2 cellular contexts compared by ENCODE assay signal in genomic region chr9:105138306-105138801, GRCh38.
TF ChIP-seq lines count a peak whose summit lies in the region.

No MANE protein-coding gene starts in this region.

TF ChIP-seq in H1, 55 proteins besides CTCF, POLR2A, EP300 and RAD21 (continued from another document):
- TF ChIP-seq CHD7 (IDR thresholded peaks at IDR 0.05; ENCODE audit: insufficient replicate concordance, low read length), result peak; percentile 45
- no peak for TF ChIP-seq TEAD4 (IDR thresholded peaks at IDR 0.05; ENCODE audit: low read depth, low read length)
- TF ChIP-seq CEBPB (IDR thresholded peaks at IDR 0.05; ENCODE audit: low read depth, low read length), result peak; percentile 80
- no peak for TF ChIP-seq NRF1 (IDR thresholded peaks at IDR 0.05; ENCODE audit: low read depth, low read length)
- peak in 1 of 2 experiments; percentile 36; a peak in 1 of 4 replicates for TF ChIP-seq SIN3A (conservative IDR thresholded peaks at IDR 0.05 in 1 of 2, IDR thresholded peaks at IDR 0.05 in 1 of 2; ENCODE audit: low read depth in 1 of 2, low read length in 2 of 2)

TF ChIP-seq in HepG2, 621 proteins besides CTCF, POLR2A, EP300 and RAD21 (continued from another document):
- no peak for TF ChIP-seq ZNF407 (CRISPR knock-in tag; IDR thresholded peaks at IDR 0.05; ENCODE audit: not compliant biosample characterization)
- TF ChIP-seq, protein P1, sequence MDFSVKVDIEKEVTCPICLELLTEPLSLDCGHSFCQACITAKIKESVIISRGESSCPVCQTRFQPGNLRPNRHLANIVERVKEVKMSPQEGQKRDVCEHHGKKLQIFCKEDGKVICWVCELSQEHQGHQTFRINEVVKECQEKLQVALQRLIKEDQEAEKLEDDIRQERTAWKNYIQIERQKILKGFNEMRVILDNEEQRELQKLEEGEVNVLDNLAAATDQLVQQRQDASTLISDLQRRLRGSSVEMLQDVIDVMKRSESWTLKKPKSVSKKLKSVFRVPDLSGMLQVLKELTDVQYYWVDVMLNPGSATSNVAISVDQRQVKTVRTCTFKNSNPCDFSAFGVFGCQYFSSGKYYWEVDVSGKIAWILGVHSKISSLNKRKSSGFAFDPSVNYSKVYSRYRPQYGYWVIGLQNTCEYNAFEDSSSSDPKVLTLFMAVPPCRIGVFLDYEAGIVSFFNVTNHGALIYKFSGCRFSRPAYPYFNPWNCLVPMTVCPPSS (IDR thresholded peaks at IDR 0.05), result no peak
- TF ChIP-seq, protein P2, sequence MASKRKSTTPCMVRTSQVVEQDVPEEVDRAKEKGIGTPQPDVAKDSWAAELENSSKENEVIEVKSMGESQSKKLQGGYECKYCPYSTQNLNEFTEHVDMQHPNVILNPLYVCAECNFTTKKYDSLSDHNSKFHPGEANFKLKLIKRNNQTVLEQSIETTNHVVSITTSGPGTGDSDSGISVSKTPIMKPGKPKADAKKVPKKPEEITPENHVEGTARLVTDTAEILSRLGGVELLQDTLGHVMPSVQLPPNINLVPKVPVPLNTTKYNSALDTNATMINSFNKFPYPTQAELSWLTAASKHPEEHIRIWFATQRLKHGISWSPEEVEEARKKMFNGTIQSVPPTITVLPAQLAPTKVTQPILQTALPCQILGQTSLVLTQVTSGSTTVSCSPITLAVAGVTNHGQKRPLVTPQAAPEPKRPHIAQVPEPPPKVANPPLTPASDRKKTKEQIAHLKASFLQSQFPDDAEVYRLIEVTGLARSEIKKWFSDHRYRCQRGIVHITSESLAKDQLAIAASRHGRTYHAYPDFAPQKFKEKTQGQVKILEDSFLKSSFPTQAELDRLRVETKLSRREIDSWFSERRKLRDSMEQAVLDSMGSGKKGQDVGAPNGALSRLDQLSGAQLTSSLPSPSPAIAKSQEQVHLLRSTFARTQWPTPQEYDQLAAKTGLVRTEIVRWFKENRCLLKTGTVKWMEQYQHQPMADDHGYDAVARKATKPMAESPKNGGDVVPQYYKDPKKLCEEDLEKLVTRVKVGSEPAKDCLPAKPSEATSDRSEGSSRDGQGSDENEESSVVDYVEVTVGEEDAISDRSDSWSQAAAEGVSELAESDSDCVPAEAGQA (IDR thresholded peaks at IDR 0.05; ENCODE audit: low read depth), result no peak
- TF ChIP-seq, protein P2 (CRISPR knock-in tag; IDR thresholded peaks at IDR 0.05; ENCODE audit: borderline replicate concordance), result no peak
- no peak for TF ChIP-seq REXO4 (CRISPR knock-in tag; IDR thresholded peaks at IDR 0.05; ENCODE audit: borderline replicate concordance)
- no peak for TF ChIP-seq FOXO1 (CRISPR knock-in tag; IDR thresholded peaks at IDR 0.05)
- TF ChIP-seq HHEX (CRISPR knock-in tag; IDR thresholded peaks at IDR 0.05), result peak; percentile 78
- peak; percentile 25; the same call in 1 of the 2 replicates for TF ChIP-seq SOX5 (CRISPR knock-in tag; IDR thresholded peaks at IDR 0.05; ENCODE audit: borderline replicate concordance)
- TF ChIP-seq SOX6 (IDR thresholded peaks at IDR 0.05), result no peak
- peak; percentile 44; the same call in 1 of the 2 replicates for TF ChIP-seq SOX6 (CRISPR knock-in tag; IDR thresholded peaks at IDR 0.05)
- TF ChIP-seq THAP7 (CRISPR knock-in tag; IDR thresholded peaks at IDR 0.05), result no peak
- TF ChIP-seq SALL2 (CRISPR knock-in tag; IDR thresholded peaks at IDR 0.05), result no peak
- TF ChIP-seq BCL6 (CRISPR knock-in tag; IDR thresholded peaks at IDR 0.05), result peak; percentile 17; the same call in 1 of the 2 replicates
- TF ChIP-seq, protein P3, sequence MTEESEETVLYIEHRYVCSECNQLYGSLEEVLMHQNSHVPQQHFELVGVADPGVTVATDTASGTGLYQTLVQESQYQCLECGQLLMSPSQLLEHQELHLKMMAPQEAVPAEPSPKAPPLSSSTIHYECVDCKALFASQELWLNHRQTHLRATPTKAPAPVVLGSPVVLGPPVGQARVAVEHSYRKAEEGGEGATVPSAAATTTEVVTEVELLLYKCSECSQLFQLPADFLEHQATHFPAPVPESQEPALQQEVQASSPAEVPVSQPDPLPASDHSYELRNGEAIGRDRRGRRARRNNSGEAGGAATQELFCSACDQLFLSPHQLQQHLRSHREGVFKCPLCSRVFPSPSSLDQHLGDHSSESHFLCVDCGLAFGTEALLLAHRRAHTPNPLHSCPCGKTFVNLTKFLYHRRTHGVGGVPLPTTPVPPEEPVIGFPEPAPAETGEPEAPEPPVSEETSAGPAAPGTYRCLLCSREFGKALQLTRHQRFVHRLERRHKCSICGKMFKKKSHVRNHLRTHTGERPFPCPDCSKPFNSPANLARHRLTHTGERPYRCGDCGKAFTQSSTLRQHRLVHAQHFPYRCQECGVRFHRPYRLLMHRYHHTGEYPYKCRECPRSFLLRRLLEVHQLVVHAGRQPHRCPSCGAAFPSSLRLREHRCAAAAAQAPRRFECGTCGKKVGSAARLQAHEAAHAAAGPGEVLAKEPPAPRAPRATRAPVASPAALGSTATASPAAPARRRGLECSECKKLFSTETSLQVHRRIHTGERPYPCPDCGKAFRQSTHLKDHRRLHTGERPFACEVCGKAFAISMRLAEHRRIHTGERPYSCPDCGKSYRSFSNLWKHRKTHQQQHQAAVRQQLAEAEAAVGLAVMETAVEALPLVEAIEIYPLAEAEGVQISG (CRISPR knock-in tag; IDR thresholded peaks at IDR 0.05), result no peak
- no peak for TF ChIP-seq MAFG (CRISPR knock-in tag; IDR thresholded peaks at IDR 0.05)
- TF ChIP-seq, protein P4, sequence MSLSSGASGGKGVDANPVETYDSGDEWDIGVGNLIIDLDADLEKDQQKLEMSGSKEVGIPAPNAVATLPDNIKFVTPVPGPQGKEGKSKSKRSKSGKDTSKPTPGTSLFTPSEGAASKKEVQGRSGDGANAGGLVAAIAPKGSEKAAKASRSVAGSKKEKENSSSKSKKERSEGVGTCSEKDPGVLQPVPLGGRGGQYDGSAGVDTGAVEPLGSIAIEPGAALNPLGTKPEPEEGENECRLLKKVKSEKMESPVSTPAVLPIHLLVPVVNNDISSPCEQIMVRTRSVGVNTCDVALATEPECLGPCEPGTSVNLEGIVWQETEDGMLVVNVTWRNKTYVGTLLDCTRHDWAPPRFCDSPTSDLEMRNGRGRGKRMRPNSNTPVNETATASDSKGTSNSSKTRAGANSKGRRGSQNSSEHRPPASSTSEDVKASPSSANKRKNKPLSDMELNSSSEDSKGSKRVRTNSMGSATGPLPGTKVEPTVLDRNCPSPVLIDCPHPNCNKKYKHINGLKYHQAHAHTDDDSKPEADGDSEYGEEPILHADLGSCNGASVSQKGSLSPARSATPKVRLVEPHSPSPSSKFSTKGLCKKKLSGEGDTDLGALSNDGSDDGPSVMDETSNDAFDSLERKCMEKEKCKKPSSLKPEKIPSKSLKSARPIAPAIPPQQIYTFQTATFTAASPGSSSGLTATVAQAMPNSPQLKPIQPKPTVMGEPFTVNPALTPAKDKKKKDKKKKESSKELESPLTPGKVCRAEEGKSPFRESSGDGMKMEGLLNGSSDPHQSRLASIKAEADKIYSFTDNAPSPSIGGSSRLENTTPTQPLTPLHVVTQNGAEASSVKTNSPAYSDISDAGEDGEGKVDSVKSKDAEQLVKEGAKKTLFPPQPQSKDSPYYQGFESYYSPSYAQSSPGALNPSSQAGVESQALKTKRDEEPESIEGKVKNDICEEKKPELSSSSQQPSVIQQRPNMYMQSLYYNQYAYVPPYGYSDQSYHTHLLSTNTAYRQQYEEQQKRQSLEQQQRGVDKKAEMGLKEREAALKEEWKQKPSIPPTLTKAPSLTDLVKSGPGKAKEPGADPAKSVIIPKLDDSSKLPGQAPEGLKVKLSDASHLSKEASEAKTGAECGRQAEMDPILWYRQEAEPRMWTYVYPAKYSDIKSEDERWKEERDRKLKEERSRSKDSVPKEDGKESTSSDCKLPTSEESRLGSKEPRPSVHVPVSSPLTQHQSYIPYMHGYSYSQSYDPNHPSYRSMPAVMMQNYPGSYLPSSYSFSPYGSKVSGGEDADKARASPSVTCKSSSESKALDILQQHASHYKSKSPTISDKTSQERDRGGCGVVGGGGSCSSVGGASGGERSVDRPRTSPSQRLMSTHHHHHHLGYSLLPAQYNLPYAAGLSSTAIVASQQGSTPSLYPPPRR (CRISPR knock-in tag; IDR thresholded peaks at IDR 0.05; ENCODE audit: borderline replicate concordance), result no peak
- TF ChIP-seq ETV6 (CRISPR knock-in tag; conservative IDR thresholded peaks at IDR 0.05), result no peak
- TF ChIP-seq IRF1 (CRISPR knock-in tag; IDR thresholded peaks at IDR 0.05; ENCODE audit: low read depth), result no peak
